ENCODE assay signal across 1 cellular context in genomic region chr20:57780398-57780797, GRCh38.
TF ChIP-seq lines count a peak whose summit lies in the region.

No MANE protein-coding gene starts in this region.

TF ChIP-seq in H1, 55 proteins besides CTCF, POLR2A, EP300 and RAD21:
- TF ChIP-seq ATF2 (IDR thresholded peaks at IDR 0.05; ENCODE audit: low read length) (no peak), RFX5 (IDR thresholded peaks at IDR 0.05; ENCODE audit: borderline replicate concordance, low read depth, low read length) (no peak), CBX5 (IDR thresholded peaks at IDR 0.05; ENCODE audit: low read depth, low read length) (no peak), CEBPB (IDR thresholded peaks at IDR 0.05; ENCODE audit: low read depth, low read length) (no peak), SP4 (IDR thresholded peaks at IDR 0.05; ENCODE audit: low read length) (no peak), BACH1 (IDR thresholded peaks at IDR 0.05; ENCODE audit: low read length) (no peak)
TF ChIP-seq in H1: peak in this region for 0.
